ENCODE assay signal across 19 cellular contexts in genomic region chr19:18473706-18474087, GRCh38. TPM values are rescaled to one million over a fixed set of nuclear protein-coding genes. Genes with fewer than 3 reads are reported as not detected.
DNase-seq lines count a peak whose midpoint lies in the region; ATAC-seq and TF ChIP-seq lines count a peak whose summit lies in the region.
"Had no signal": no experiment of that assay in that cellular context is flagged by ENCODE, and none has a peak within 500 bp of the region (broad histone marks: within the 10 kb centered on the region; RNA-seq: fewer than 3 reads in every experiment).

No MANE protein-coding gene starts in this region.

- no peak for DNase-seq in stimulated activated naive CD8-positive, alpha-beta T cell treated with anti-CD3 and anti-CD28 coated beads, Interleukin-15, amount 100 ng/mL, for 72 hours
- DNase-seq in stimulated activated naive CD8-positive, alpha-beta T cell treated with anti-CD3 and anti-CD28 coated beads, Interleukin-15, Interleukin-2, amounts not matched to agents 100 U/mL and 50 U/mL, for 24 hours = no peak
- no peak for DNase-seq in central memory CD8-positive, alpha-beta T cell (ENCODE audit: low spot score in 2 of 2)
- DNase-seq in natural killer cell (no peak), vagina (ENCODE audit: extremely low spot score in 2 of 2) (no peak), NAMALWA (ENCODE audit: low spot score) (no peak), LoVo (ENCODE audit: low spot score) (no peak)
- DNase-seq: activated CD4-positive, alpha-beta T cell treated with anti-CD3 and anti-CD28 coated beads, Interleukin-2, amount 10 ng/mL, durations not matched to agents 24 days and 14 days; activated naive CD4-positive, alpha-beta T cell treated with anti-CD3 and anti-CD28 coated beads for 36 hours; activated T-cell treated with anti-CD3 and anti-CD28 coated beads for 4 hours; DND-41; KG1; left cardiac atrium; NCI-H1048; NCI-H2029 treated with DMSO at 0.1 percent for 48 hours; NCI-H446 had no signal

- intact Hi-C loops in natural killer cell (cut with micrococcal nuclease) (no loop called here), vagina (cut with DNase I) (no loop called here)

- peak overlapping the region; percentile 59 to 77 for H3K27ac Mint-ChIP-seq in stimulated activated naive CD8-positive, alpha-beta T cell treated with anti-CD3 and anti-CD28 coated beads, Interleukin-15, amount 100 ng/mL, for 72 hours
- peak overlapping the region; percentile 99 for H3K27ac Mint-ChIP-seq in central memory CD8-positive, alpha-beta T cell (ENCODE audit: low read depth)
- peak overlapping the region; percentile 93 to 99 for H3K27ac Mint-ChIP-seq in natural killer cell
- H3K27ac Mint-ChIP-seq: activated CD4-positive, alpha-beta T cell treated with anti-CD3 and anti-CD28 coated beads, Interleukin-2, amount 10 ng/mL, durations not matched to agents 24 days and 14 days; activated naive CD4-positive, alpha-beta T cell treated with anti-CD3 and anti-CD28 coated beads for 36 hours; mesothelial cell of epicardium had no signal

- H3K4me1 Mint-ChIP-seq in stimulated activated naive CD8-positive, alpha-beta T cell treated with anti-CD3 and anti-CD28 coated beads, Interleukin-15, amount 100 ng/mL, for 72 hours = peaks cover 65% of the 10 kb centered on the region
- H3K4me1 Mint-ChIP-seq in central memory CD8-positive, alpha-beta T cell = peaks cover 68% of the 10 kb centered on the region
- peaks cover 52 to 74% of the 10 kb centered on the region in 2 donors for H3K4me1 Mint-ChIP-seq in natural killer cell

- H3K4me3 Mint-ChIP-seq in stimulated activated naive CD8-positive, alpha-beta T cell treated with anti-CD3 and anti-CD28 coated beads, Interleukin-15, amount 100 ng/mL, for 72 hours = no peak overlapping the region
- H3K4me3 Mint-ChIP-seq in central memory CD8-positive, alpha-beta T cell = no peak overlapping the region
- no peak overlapping the region for H3K4me3 Mint-ChIP-seq in natural killer cell
- H3K4me3 Mint-ChIP-seq: activated CD4-positive, alpha-beta T cell treated with anti-CD3 and anti-CD28 coated beads, Interleukin-2, amount 10 ng/mL, durations not matched to agents 24 days and 14 days; activated naive CD4-positive, alpha-beta T cell treated with anti-CD3 and anti-CD28 coated beads for 36 hours; mesothelial cell of epicardium had no signal

- no peak overlapping the region for H3K4me3 ChIP-seq in vagina
- H3K4me3 ChIP-seq: testis had no signal

- no peaks in the 10 kb centered on the region for H3K9me3 Mint-ChIP-seq in stimulated activated naive CD8-positive, alpha-beta T cell treated with anti-CD3 and anti-CD28 coated beads, Interleukin-15, amount 100 ng/mL, for 72 hours
- no peaks in the 10 kb centered on the region for H3K9me3 Mint-ChIP-seq in central memory CD8-positive, alpha-beta T cell
- H3K9me3 Mint-ChIP-seq in natural killer cell = no peaks in the 10 kb centered on the region
- H3K9me3 Mint-ChIP-seq: activated CD4-positive, alpha-beta T cell treated with anti-CD3 and anti-CD28 coated beads, Interleukin-2, amount 10 ng/mL, durations not matched to agents 24 days and 14 days; activated naive CD4-positive, alpha-beta T cell treated with anti-CD3 and anti-CD28 coated beads for 36 hours; mesothelial cell of epicardium had no signal

- H3K4me1 ChIP-seq in vagina = peaks cover 57% of the 10 kb centered on the region

- H3K27me3 Mint-ChIP-seq in stimulated activated naive CD8-positive, alpha-beta T cell treated with anti-CD3 and anti-CD28 coated beads, Interleukin-15, amount 100 ng/mL, for 72 hours = no peaks in the 10 kb centered on the region
- no peaks in the 10 kb centered on the region for H3K27me3 Mint-ChIP-seq in central memory CD8-positive, alpha-beta T cell
- H3K27me3 Mint-ChIP-seq in natural killer cell (ENCODE audit: low read depth in 2 of 2) = no peaks in the 10 kb centered on the region
- H3K27me3 Mint-ChIP-seq: activated CD4-positive, alpha-beta T cell treated with anti-CD3 and anti-CD28 coated beads, Interleukin-2, amount 10 ng/mL, durations not matched to agents 24 days and 14 days had no signal

- TF ChIP-seq POLR2A in vagina (IDR thresholded peaks at IDR 0.05) = no peak

- no peaks in the 10 kb centered on the region for H3K27me3 ChIP-seq in vagina
- H3K27me3 ChIP-seq: testis had no signal

- H3K36me3 Mint-ChIP-seq in central memory CD8-positive, alpha-beta T cell (ENCODE audit: insufficient read depth) = peaks cover 35% of the 10 kb centered on the region
- H3K36me3 Mint-ChIP-seq in natural killer cell = no peaks in the 10 kb centered on the region

- no peak for TF ChIP-seq CTCF in natural killer cell (IDR thresholded peaks at IDR 0.05)
- no peak for TF ChIP-seq CTCF in vagina (IDR thresholded peaks at IDR 0.05)

- ATAC-seq in stimulated activated naive CD8-positive, alpha-beta T cell treated with anti-CD3 and anti-CD28 coated beads, Interleukin-15, amount 100 ng/mL, for 72 hours = no peak
- no peak for ATAC-seq in stimulated activated naive CD8-positive, alpha-beta T cell treated with anti-CD3 and anti-CD28 coated beads, Interleukin-15, Interleukin-2, amounts not matched to agents 100 U/mL and 50 U/mL, for 24 hours
- ATAC-seq in central memory CD8-positive, alpha-beta T cell (replicated peaks; ENCODE audit: extremely low read depth, poor library complexity, severe bottlenecking) = no peak
- ATAC-seq in natural killer cell (no peak), GM21576 (IDR thresholded peaks at IDR 0.05; ENCODE audit: unreplicated experiment) (no peak)
- ATAC-seq: left cardiac atrium had no signal

- H3K9me3 ChIP-seq in vagina = no peaks in the 10 kb centered on the region
- H3K9me3 ChIP-seq: testis had no signal

- H3K36me3 ChIP-seq in vagina = no peaks in the 10 kb centered on the region

- H3K27ac ChIP-seq in vagina = peak overlapping the region; percentile 46

RNA-seq across cellular contexts. Expression of gene ISYNA1, which starts 35.8 kb away (rescaled TPM):
- total RNA-seq in natural killer cell = 10 to 100 TPM; 39.7 to 53.6 (median 40.1) TPM
- total RNA-seq in vagina = 57.5 TPM

RNA-seq across cellular contexts. Expression of gene ELL, which starts 48.2 kb away (rescaled TPM):
- total RNA-seq in natural killer cell = 10 to 100 TPM; 61.1 to 64.3 (median 63.8) TPM
- 25.3 TPM for total RNA-seq in vagina

RNA-seq across cellular contexts. Expression of gene SSBP4, which starts 54.5 kb away (rescaled TPM):
- total RNA-seq in natural killer cell (100 to 1,000 TPM; 137 to 169 (median 158) TPM), vagina (72.7 TPM)
